Comparison of ENCODE assay signal across 19 cellular contexts in the genomic region with DNA sequence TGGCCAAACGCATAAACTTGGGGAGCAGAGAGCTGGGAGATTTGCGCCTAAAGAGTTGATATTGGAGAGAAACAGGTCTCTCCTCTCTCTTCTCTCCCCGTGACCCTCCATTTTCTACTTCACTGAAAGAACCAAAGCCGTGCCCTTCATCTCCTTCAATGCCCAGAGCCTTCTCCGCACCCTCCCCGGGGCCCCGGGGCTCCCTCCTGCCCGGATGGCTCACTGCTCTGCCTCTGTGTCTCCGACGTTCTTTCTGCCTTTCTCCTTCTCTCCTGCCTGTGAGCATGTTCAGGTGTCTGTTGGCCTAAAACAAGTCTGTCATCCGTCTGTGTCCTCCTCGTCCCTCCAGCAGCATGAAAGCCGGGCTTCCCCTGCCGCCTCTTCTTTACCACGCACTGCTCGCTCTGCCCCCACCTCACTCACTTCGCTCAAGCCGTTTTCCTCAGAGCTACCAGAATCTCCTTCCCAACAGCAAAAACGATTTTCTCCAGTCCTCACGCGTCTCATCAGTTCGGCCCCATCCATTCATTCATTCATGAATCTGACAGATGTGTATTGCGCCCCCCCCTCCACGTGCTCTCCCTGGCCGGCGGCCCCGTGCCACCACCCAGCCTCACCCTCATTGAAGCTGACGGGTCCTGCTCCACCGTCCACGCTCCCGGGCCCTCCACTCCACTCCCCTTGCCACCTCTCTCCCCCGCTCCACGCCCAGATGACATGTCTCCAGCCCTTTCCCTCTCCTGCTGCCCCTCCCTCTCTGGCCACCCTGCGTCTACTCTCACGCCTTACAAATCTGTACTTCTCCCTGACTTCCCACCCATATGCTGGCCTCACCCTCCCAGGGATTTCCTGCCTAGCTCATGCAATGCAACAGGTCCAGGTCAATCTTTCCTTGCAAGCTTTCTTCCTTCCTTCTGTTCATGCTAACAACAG. TPM values are rescaled to one million over a fixed set of nuclear protein-coding genes. Genes with fewer than 3 reads are reported as not detected.
DNase-seq lines count a peak whose midpoint lies in the region; ATAC-seq, FAIRE-seq and TF ChIP-seq lines count a peak whose summit lies in the region.
"Had no signal": no experiment of that assay in that cellular context is flagged by ENCODE, and none has a peak within 500 bp of the region (broad histone marks: within the 10 kb centered on the region; RNA-seq: fewer than 3 reads in every experiment).

No MANE protein-coding gene starts in this region.

- H3K9ac ChIP-seq in BLaER1 treated with 17β-estradiol and CSF1 and Interleukin-3, amounts not matched to agents 10 nM and 100 nM = peak overlapping the region in 7 of 11 experiments; percentile 12 to 67 (median 28); a peak in 6 of 22 replicates
- peak overlapping the region in 1 of 2 experiments; percentile 65; a peak in 1 of 4 replicates for H3K9ac ChIP-seq in K562 (ENCODE audit: insufficient read depth in 1 of 2, low read depth in 2 of 2, low read length in 2 of 2)

- H3K36me3 Mint-ChIP-seq in natural killer cell = no peaks in the 10 kb centered on the region

- in situ Hi-C loops in K562 (cut with MboI) = no loop called here

- BruUV-seq in K562 (replicated peaks; lab: Mats Ljungman, UMichigan) = no TSS peak

- H3K4me3 Mint-ChIP-seq in natural killer cell = peak overlapping the region; percentile 89

- intact Hi-C loops in K562 (cut with micrococcal nuclease) (no loop called here), natural killer cell (cut with micrococcal nuclease) (loop anchor here (2.0 kb wide), 1 partner anchor 105 kb away; no protein-coding TSS in a partner anchor)

- no peak for TF ChIP-seq EP300 in K562 (IDR thresholded peaks at IDR 0.05; ENCODE audit: low read length)

- WGBS in K562 (ENCODE audit: insufficient coverage, low coverage, missing lambda C conversion rate) = 51% methylated on average over 24 of the region's 35 CpGs

- ATAC-seq in K562 = no peak
- no peak for ATAC-seq in natural killer cell
- no peak for ATAC-seq in GM21526 (IDR thresholded peaks at IDR 0.05; ENCODE audit: low FRiP score, unreplicated experiment)
- ATAC-seq: HepG2, PC-3 had no signal

- CTCF ChIA-PET in K562 (lab: Yijun Ruan, JAX; ENCODE audit: low intra/inter-chr PET ratio) = no interaction called here

- DNase-seq in H7 (peak; percentile 61), K562 (ENCODE audit: extremely low read depth in 1 of 4, low spot score in 3 of 4) (no peak), natural killer cell (peak; percentile 12), urothelium cell line (ENCODE audit: low spot score) (no peak), DMS153 (lab: John Stamatoyannopoulos, UW) (no peak), NCI-H2029 (lab: John Stamatoyannopoulos, UW) (no peak)
- DNase-seq: activated CD8-positive, alpha-beta memory T cell treated with anti-CD3 and anti-CD28 coated beads for 24 hours; MV-4-11; NCI-H774; PC-3 had no signal

- H3K4me2 ChIP-seq in BLaER1 treated with 17β-estradiol and CSF1 and Interleukin-3, amounts not matched to agents 10 nM and 100 nM = peak overlapping the region; percentile 73 to 99 (median 87)
- H3K4me2 ChIP-seq in K562 (ENCODE audit: insufficient read depth, low read length) = peak overlapping the region; percentile 78; the same call in 1 of the 2 replicates

- no peaks in the 10 kb centered on the region for H3K79me2 ChIP-seq in K562 (ENCODE audit: control insufficient read depth, insufficient read depth, low read length)

- TF ChIP-seq CTCF in K562 (IDR thresholded peaks at IDR 0.05 in 2 of 3, conservative IDR thresholded peaks at IDR 0.05 in 1 of 3; ENCODE audit: insufficient read depth in 2 of 3, low read depth in 1 of 3, low read length in 3 of 3) (no peak), natural killer cell (IDR thresholded peaks at IDR 0.05) (no peak)

- peak overlapping the region; percentile 47 for H2AFZ ChIP-seq in K562 (ENCODE audit: low read depth, low read length)

- H3K27me3 Mint-ChIP-seq in natural killer cell (ENCODE audit: low read depth in 2 of 2) = no peaks in the 10 kb centered on the region

- no peaks in the 10 kb centered on the region for H4K20me1 ChIP-seq in BLaER1 treated with 17β-estradiol and CSF1 and Interleukin-3, amounts not matched to agents 10 nM and 100 nM
- H4K20me1 ChIP-seq in K562 (replicated peaks; ENCODE audit: control insufficient read depth, insufficient read depth, low read length) = no peaks in the 10 kb centered on the region

- H3K27me3 ChIP-seq in BLaER1 treated with 17β-estradiol and CSF1 and Interleukin-3, amounts not matched to agents 10 nM and 100 nM = peaks cover 0 to 42% (median 0%) of the 10 kb centered on the region in 11 experiments; a peak in 5 of 22 replicates
- H3K27me3 ChIP-seq in H7 (ENCODE audit: control insufficient read depth, insufficient read depth, low read length) = no peaks in the 10 kb centered on the region
- no peaks in the 10 kb centered on the region for H3K27me3 ChIP-seq in K562 (ENCODE audit: control insufficient read depth in 2 of 2, insufficient read depth in 2 of 2, low read length in 2 of 2)
- H3K27me3 ChIP-seq: breast epithelium, right atrium auricular region had no signal

- no peaks in the 10 kb centered on the region for H3K9me3 ChIP-seq in BLaER1 treated with 17β-estradiol and CSF1 and Interleukin-3, amounts not matched to agents 10 nM and 100 nM (replicated peaks in 1 of 11)
- H3K9me3 ChIP-seq in K562 (replicated peaks; ENCODE audit: control insufficient read depth, insufficient read depth, low read depth, low read length) = no peaks in the 10 kb centered on the region
- H3K9me3 ChIP-seq: breast epithelium, esophagus muscularis mucosa, right atrium auricular region, thoracic aorta had no signal

- FAIRE-seq in K562 (lab: Jason Lieb, UNC) = no peak
- FAIRE-seq in urothelium cell line (lab: Jason Lieb, UNC) = no peak
- FAIRE-seq: HepG2 had no signal

- H3K27ac Mint-ChIP-seq in natural killer cell = peak overlapping the region; percentile 97

- no peak for TF ChIP-seq RAD21 in K562 (CRISPR knock-in tag; conservative IDR thresholded peaks at IDR 0.05 in 1 of 2, IDR thresholded peaks at IDR 0.05 in 1 of 2)

- peaks cover 57 to 67% of the 10 kb centered on the region in 2 donors for H3K4me1 Mint-ChIP-seq in natural killer cell

- no peaks in the 10 kb centered on the region for H3K9me3 Mint-ChIP-seq in natural killer cell

- no peaks in the 10 kb centered on the region for H3K36me3 ChIP-seq in BLaER1 treated with 17β-estradiol and CSF1 and Interleukin-3, amounts not matched to agents 10 nM and 100 nM
- H3K36me3 ChIP-seq in H7 (replicated peaks; ENCODE audit: control insufficient read depth, insufficient read depth, low read length) = no peaks in the 10 kb centered on the region; the same call in 1 of the 2 replicates
- H3K36me3 ChIP-seq in K562 (ENCODE audit: control insufficient read depth, insufficient read depth, low read length) = no peaks in the 10 kb centered on the region
- H3K36me3 ChIP-seq: breast epithelium, esophagus muscularis mucosa, right atrium auricular region, thoracic aorta had no signal

- no peak for TF ChIP-seq POLR2A in K562 (conservative IDR thresholded peaks at IDR 0.05)

- H3K4me3 ChIP-seq in BLaER1 treated with 17β-estradiol and CSF1 and Interleukin-3, amounts not matched to agents 10 nM and 100 nM = 0 out of 20 replicates have a peak overlapping the region, but pooled peaks of 2 of the 10 experiments have one; percentile 9 to 18
- H3K4me3 ChIP-seq in H7 (ENCODE audit: insufficient read depth, low read depth, low read length) (no peak overlapping the region), K562 (no peak overlapping the region)
- H3K4me3 ChIP-seq: breast epithelium, dorsolateral prefrontal cortex, lung, thoracic aorta had no signal

- no peaks in the 10 kb centered on the region for H3K9me1 ChIP-seq in K562 (ENCODE audit: control insufficient read depth, insufficient read depth, low read length)

- peaks cover 40 to 69% (median 67%) of the 10 kb centered on the region in 10 experiments for H3K4me1 ChIP-seq in BLaER1 treated with 17β-estradiol and CSF1 and Interleukin-3, amounts not matched to agents 10 nM and 100 nM
- H3K4me1 ChIP-seq in K562 (replicated peaks in 1 of 2; ENCODE audit: control insufficient read depth in 2 of 2, insufficient read depth in 2 of 2, low read length in 2 of 2) = peaks cover 50 to 52% of the 10 kb centered on the region in 2 experiments
- H3K4me1 ChIP-seq: breast epithelium had no signal

- peak overlapping the region in 8 of 11 experiments; percentile 12 to 70 (median 52); a peak in 13 of 22 replicates for H3K27ac ChIP-seq in BLaER1 treated with 17β-estradiol and CSF1 and Interleukin-3, amounts not matched to agents 10 nM and 100 nM
- no peak overlapping the region for H3K27ac ChIP-seq in K562 (ENCODE audit: extremely low read depth, low read depth, low read length)
- H3K27ac ChIP-seq: breast epithelium, thoracic aorta had no signal

- POLR2A ChIA-PET in K562 (lab: Yijun Ruan, JAX) = interaction anchor here (1.0 to 1.2 kb wide), 3 partner anchors 13 to 38 kb away, joined by 3 to 4 read pairs (median 3); no protein-coding TSS in a partner anchor

TF ChIP-seq in K562, 482 proteins besides CTCF, POLR2A, EP300 and RAD21 (continues in another document):
- TF ChIP-seq MTA2 (IDR thresholded peaks at IDR 0.05; ENCODE audit: low read depth) (no peak), ZNF584 (CRISPR knock-in tag; IDR thresholded peaks at IDR 0.05; ENCODE audit: low read depth) (0 out of 2 replicates have a peak, but pooled peaks have one; percentile 34), ZNF24 (IDR thresholded peaks at IDR 0.05) (peak; percentile 72; the same call in 1 of the 2 replicates)

RNA-seq across cellular contexts. Expression of a gene that starts 10.2 kb away (rescaled TPM):
- total RNA-seq in H7 (2014; rRNA removed; shearing (Covaris generic)) = 3.5 and 4.0 TPM in 2 replicates
- 7.6 and 11.7 TPM in 2 replicates for total RNA-seq in K562 (2011; cell fraction: chromatin; rRNA removed; ENCODE audit: low replicate concordance)
- total RNA-seq in K562 (2011; cell fraction: nucleolus; rRNA removed) = 3.4 and 4.2 TPM in 2 replicates
- 6.2 and 17.9 TPM in 2 replicates for total RNA-seq in K562 (2011; cell fraction: nucleoplasm; rRNA removed)
- total RNA-seq in K562 (2014; rRNA removed) (0.12 TPM in 1 of 2 replicates, not detected in the other), K562 (2014; rRNA removed; fragmentation: Illumina TruSeq; extraction: Trizol) (under 0.01 and 0.03 TPM in 2 replicates), K562 (2015; rRNA removed; fragmentation: Illumina TruSeq; extraction: Trizol) (under 0.01 TPM in 1 of 2 replicates, not detected in the other), K562 (2021) (0.11 and 0.31 TPM in 2 replicates), natural killer cell (1 to 10 TPM in 1 of 3 donors, under 1 TPM in 2; 0.05 to 1.7 (median 0.38) TPM)
- polyA plus RNA-seq in K562 (2011; rRNA removed) (0.11 and 0.21 TPM in 2 replicates), K562 (2014; fragmentation: Illumina TruSeq; extraction: Trizol) (0.10 and 0.11 TPM in 2 replicates), K562 (2014; fragmentation: Nextera tagmentation; extraction: Ambion mirVana) (not detected), K562 (2014; rRNA removed) (0.07 TPM in 2 replicates)
- polyA plus RNA-seq in K562 (2011; cell fraction: cytosol; rRNA removed) = 0.16 and 0.61 TPM in 2 replicates
- polyA plus RNA-seq in K562 (2011; cell fraction: nucleus; rRNA removed) = 1.00 and 2.9 TPM in 2 replicates
- 0.22 and 2.0 TPM in 2 replicates for polyA plus RNA-seq in K562 (2012)
- polyA minus RNA-seq in K562 (2011; rRNA and poly(A)+ RNA removed) = 0.33 and 1.0 TPM in 2 replicates
- polyA minus RNA-seq in K562 (2011; cell fraction: cytosol; rRNA and poly(A)+ RNA removed) = 0.18 and 1.4 TPM in 2 replicates
- 0.44 and 1.8 TPM in 2 replicates for polyA minus RNA-seq in K562 (2011; cell fraction: nucleus; rRNA and poly(A)+ RNA removed)
- total RNA-seq: HepG2, PC-3, thoracic aorta had no signal
- polyA plus RNA-seq: HepG2 had no signal

Comparison
In these comparisons a context has a peak if more than half of its experiments do, and no peak if none do; other contexts are left out.
1. DNase-seq: peak in H7 (single experiment) and natural killer cell (single experiment); none in K562 (0 of 4), urothelium cell line (single experiment), DMS153 (single experiment) and NCI-H2029 (single experiment).